Comparison of ENCODE assay signal across 10 cellular contexts in the genomic region with DNA sequence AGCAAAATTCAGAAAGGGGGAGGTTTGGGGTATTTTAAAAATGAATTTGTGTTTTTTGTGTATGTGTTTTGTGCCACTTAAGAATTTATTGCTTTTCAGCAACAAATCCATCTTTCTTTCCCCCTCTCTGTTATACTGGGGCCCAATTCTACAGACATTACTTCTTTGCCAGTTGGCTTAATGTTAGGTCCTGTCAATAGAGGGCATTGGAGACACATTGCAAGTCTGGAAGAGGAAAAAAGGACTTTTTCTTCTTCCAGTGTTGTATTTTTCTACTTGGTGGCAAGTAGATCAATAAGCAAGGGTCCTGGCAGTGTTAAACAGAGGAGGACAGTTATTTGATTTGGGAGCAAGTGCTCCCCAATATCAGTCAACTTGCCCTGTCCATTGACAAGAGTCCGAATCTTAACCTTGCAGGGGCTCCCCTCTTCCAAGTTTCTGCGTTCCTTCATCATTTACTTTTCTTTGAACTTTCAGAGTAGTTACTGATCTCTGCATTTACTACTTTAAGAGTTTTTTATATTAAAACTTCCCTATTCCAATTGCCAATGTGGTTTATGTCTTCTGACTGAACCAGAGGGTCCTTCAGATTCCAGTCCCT. TPM values are rescaled to one million over a fixed set of nuclear protein-coding genes. Genes with fewer than 3 reads are reported as not detected.
DNase-seq lines count a peak whose midpoint lies in the region; ATAC-seq, FAIRE-seq and TF ChIP-seq lines count a peak whose summit lies in the region.
"Had no signal": no experiment of that assay in that cellular context is flagged by ENCODE, and none has a peak within 500 bp of the region (broad histone marks: within the 10 kb centered on the region; RNA-seq: fewer than 3 reads in every experiment).

No MANE protein-coding gene starts in this region.

- peak; percentile 48 for TF ChIP-seq CTCF in GM10266 (IDR thresholded peaks at IDR 0.05; ENCODE audit: control insufficient read depth, insufficient read depth, low read depth, missing control alignments)
- peak; percentile 27 for TF ChIP-seq CTCF in fibroblast of villous mesenchyme (IDR thresholded peaks at IDR 0.05; ENCODE audit: insufficient read depth, low read depth, low read length)

- H3K4me3 ChIP-seq in fibroblast of villous mesenchyme (ENCODE audit: low read depth, low read length), result no peak overlapping the region

- no peak for FAIRE-seq in H54 (lab: Jason Lieb, UNC)

- no peak for TF ChIP-seq POLR2A in H54 (IDR thresholded peaks at IDR 0.05; ENCODE audit: low read depth, low read length)

- in situ Hi-C loops in ACHN (cut with HindIII; ENCODE audit: low pct_ligation_motif_present, low pct_unique_long_range_greater_than_20kb, low sequenced_read_pairs), result no loop called here

- DNase-seq in ACHN (peak; percentile 21), GM10266 (ENCODE audit: extremely low spot score) (peak; percentile 35), RPMI7951 (ENCODE audit: low read depth) (peak; percentile 14), fibroblast of villous mesenchyme (ENCODE audit: low read depth) (no peak), H54 (ENCODE audit: insufficient read length, low spot score) (no peak), NCI-H446 treated with DMSO at 0.1 percent for 48 hours (lab: John Stamatoyannopoulos, UW) (no peak)
- DNase-seq: cortex of kidney, SIG-M5 had no signal

- ATAC-seq in HG02571 (IDR thresholded peaks at IDR 0.05; ENCODE audit: unreplicated experiment), result no peak
- no peak for ATAC-seq in GM19351 (IDR thresholded peaks at IDR 0.05; ENCODE audit: unreplicated experiment)

RNA-seq across cellular contexts. Expression of gene SCML4, which starts 23.4 kb away (rescaled TPM):
- total RNA-seq in RPMI7951 (2014; rRNA removed; shearing (Covaris generic)), result not detected in 2 replicates
- total RNA-seq in fibroblast of villous mesenchyme, result not detected in 2 replicates

Comparison
In these comparisons a context has a peak if more than half of its experiments do, and no peak if none do; other contexts are left out.
1. DNase-seq: peak in ACHN (single experiment), GM10266 (single experiment) and RPMI7951 (single experiment); none in fibroblast of villous mesenchyme (single experiment), H54 (single experiment) and NCI-H446 treated with DMSO at 0.1 percent for 48 hours (single experiment).